8 cellular contexts compared by ENCODE assay signal in genomic region chr3:129315386-129315991, GRCh38. TPM values are rescaled to one million over a fixed set of nuclear protein-coding genes. Genes with fewer than 3 reads are reported as not detected.
DNase-seq lines count a peak whose midpoint lies in the region; ATAC-seq and TF ChIP-seq lines count a peak whose summit lies in the region.

No MANE protein-coding gene starts in this region.

- no peaks in the 10 kb centered on the region for H4K20me1 ChIP-seq in GM23338 (replicated peaks; ENCODE audit: insufficient read depth)

- H3K36me3 Mint-ChIP-seq in GM23338 (ENCODE audit: low read depth): peaks cover 4% of the 10 kb centered on the region; the same call in 2 of the 3 replicates
- H3K36me3 Mint-ChIP-seq in stimulated activated naive B cell treated with anti-CD40 and anti-IgM and Interleukin-4, amounts not matched to agents 10 μg/mL and 1 μg/mL and 100 μg/mL, for 72 hours: peaks cover 0 to 2% of the 10 kb centered on the region in 2 donors

- H3K4me2 ChIP-seq in GM23338: peak overlapping the region; percentile 95

- peaks cover 23% of the 10 kb centered on the region for H3K27me3 Mint-ChIP-seq in GM23338 (ENCODE audit: insufficient read depth, low read depth, poor library complexity)
- H3K27me3 Mint-ChIP-seq in stimulated activated naive B cell treated with anti-CD40 and anti-IgM and Interleukin-4, amounts not matched to agents 10 μg/mL and 1 μg/mL and 100 μg/mL, for 72 hours: peaks cover 18% of the 10 kb centered on the region in 2 donors

- TF ChIP-seq POLR2A in right lobe of liver (IDR thresholded peaks at IDR 0.05): no peak

- intact Hi-C loops in right lobe of liver (cut with DNase I): no loop called here

- H3K27ac ChIP-seq in GM23338 (ENCODE audit: low read depth): 0 out of 2 replicates have a peak overlapping the region, but pooled peaks have one; percentile 50
- peak overlapping the region; percentile 71 to 94 (median 80) for H3K27ac ChIP-seq in right lobe of liver

- peaks cover 11% of the 10 kb centered on the region; the same call in 1 of the 2 replicates for H3K36me3 ChIP-seq in BE2C
- no peaks in the 10 kb centered on the region for H3K36me3 ChIP-seq in GM23338 (ENCODE audit: insufficient read depth)
- H3K36me3 ChIP-seq in right lobe of liver: no peaks in the 10 kb centered on the region

- H3K27ac Mint-ChIP-seq in GM23338: peak overlapping the region; percentile 88; the same call in 1 of the 2 replicates
- peak overlapping the region; percentile 88 for H3K27ac Mint-ChIP-seq in stimulated activated naive B cell treated with anti-CD40 and anti-IgM and Interleukin-4, amounts not matched to agents 10 μg/mL and 1 μg/mL and 100 μg/mL, for 72 hours

- H3K9me3 ChIP-seq in BE2C (no peaks in the 10 kb centered on the region), right lobe of liver (no peaks in the 10 kb centered on the region)

- TF ChIP-seq CTCF in BE2C (IDR thresholded peaks at IDR 0.05; ENCODE audit: low read depth, low read length) (no peak), GM23338 (conservative IDR thresholded peaks at IDR 0.05; ENCODE audit: low read depth in 2 of 2) (no peak), right lobe of liver (IDR thresholded peaks at IDR 0.05) (no peak)

- ATAC-seq in GM23338 (peak; percentile 3; the same call in 2 of the 3 replicates), right lobe of liver (peak in 3 of 4 donors; percentile 2 to 16 (median 3))
- ATAC-seq in stimulated activated naive B cell treated with anti-CD40 and anti-IgM and Interleukin-4, amounts not matched to agents 10 μg/mL and 1 μg/mL and 100 μg/mL, for 72 hours (replicated peaks): peak; percentile 15 to 24

- no peaks in the 10 kb centered on the region for H3F3A ChIP-seq in GM23338 (replicated peaks; ENCODE audit: low read depth)

- DNase-seq in BE2C (no peak), GM23338 (ENCODE audit: low spot score) (peak; percentile 30), T-helper 2 cell (peak in 4 of 5 experiments; percentile 10 to 67 (median 29)), cerebellum (ENCODE audit: low spot score) (peak; percentile 29), right lobe of liver (peak in 1 of 3 donors; percentile 56), GOT3 (lab: John Stamatoyannopoulos, UW) (no peak), superior temporal gyrus (ENCODE audit: extremely low spot score) (no peak)
- no peak for DNase-seq in stimulated activated naive B cell treated with anti-CD40 and anti-IgM and Interleukin-4, amounts not matched to agents 10 μg/mL and 1 μg/mL and 100 μg/mL, for 72 hours

- H3K4me3 Mint-ChIP-seq in GM23338: peak overlapping the region; percentile 93
- H3K4me3 Mint-ChIP-seq in stimulated activated naive B cell treated with anti-CD40 and anti-IgM and Interleukin-4, amounts not matched to agents 10 μg/mL and 1 μg/mL and 100 μg/mL, for 72 hours: peak overlapping the region; percentile 91 to 99

- H3K4me1 Mint-ChIP-seq in GM23338: peaks cover 11% of the 10 kb centered on the region
- peaks cover 35 to 50% of the 10 kb centered on the region in 2 donors for H3K4me1 Mint-ChIP-seq in stimulated activated naive B cell treated with anti-CD40 and anti-IgM and Interleukin-4, amounts not matched to agents 10 μg/mL and 1 μg/mL and 100 μg/mL, for 72 hours

- peaks cover 14% of the 10 kb centered on the region for H3K4me1 ChIP-seq in BE2C
- H3K4me1 ChIP-seq in GM23338 (ENCODE audit: insufficient read depth): peaks cover 7% of the 10 kb centered on the region
- H3K4me1 ChIP-seq in right lobe of liver: peaks cover 0 to 20% (median 6%) of the 10 kb centered on the region in 4 donors

- no peak overlapping the region for H2AFZ ChIP-seq in GM23338

- H3K79me2 ChIP-seq in GM23338 (replicated peaks; ENCODE audit: insufficient read depth): peaks cover 11% of the 10 kb centered on the region

- WGBS in right lobe of liver (ENCODE audit: insufficient coverage, low coverage, low lambda C conversion rate, missing lambda C conversion rate): 1% methylated on average over 16 of the region's 64 CpGs

- H3K4me3 ChIP-seq in BE2C (ENCODE audit: low read depth, low read length) (peak overlapping the region; percentile 95), GM23338 (peak overlapping the region; percentile 97), right lobe of liver (peak overlapping the region; percentile 55 to 82 (median 62))

- H3K27me3 ChIP-seq in BE2C (no peaks in the 10 kb centered on the region), GM23338 (ENCODE audit: insufficient read depth) (no peaks in the 10 kb centered on the region), right lobe of liver (no peaks in the 10 kb centered on the region)

- H3K9me2 ChIP-seq in GM23338 (ENCODE audit: insufficient read depth): no peaks in the 10 kb centered on the region

- H3K9me3 Mint-ChIP-seq in GM23338: no peaks in the 10 kb centered on the region; the same call in 2 of the 3 replicates
- H3K9me3 Mint-ChIP-seq in stimulated activated naive B cell treated with anti-CD40 and anti-IgM and Interleukin-4, amounts not matched to agents 10 μg/mL and 1 μg/mL and 100 μg/mL, for 72 hours: no peaks in the 10 kb centered on the region

TF ChIP-seq in GM23338, 12 proteins besides CTCF, POLR2A, EP300 and RAD21 (continues in another document):
- TF ChIP-seq ZNF331 (CRISPR knock-in tag; IDR thresholded peaks at IDR 0.05; ENCODE audit: low read depth) (no peak), EZH2phosphoT487 (IDR thresholded peaks at IDR 0.05; ENCODE audit: unreplicated experiment) (no peak), REST (IDR thresholded peaks at IDR 0.05; ENCODE audit: unreplicated experiment) (no peak), CREB1 (CRISPR knock-in tag; IDR thresholded peaks at IDR 0.05; ENCODE audit: low read depth) (no peak), POLR2AphosphoS5 (IDR thresholded peaks at IDR 0.05; ENCODE audit: low read depth) (no peak; the same call in 1 of the 2 replicates), JUNB (IDR thresholded peaks at IDR 0.05; ENCODE audit: unreplicated experiment) (no peak), NANOG (IDR thresholded peaks at IDR 0.05; ENCODE audit: borderline replicate concordance) (no peak)

RNA-seq across cellular contexts. Expression of gene HMCES, which starts 36.8 kb away (rescaled TPM):
- polyA plus RNA-seq in BE2C (2012; ENCODE audit: insufficient read depth, insufficient read length, low read depth): 58.8 TPM
- 44.5 and 45.6 TPM in 2 replicates for total RNA-seq in GM23338 (2014; rRNA removed; shearing (Covaris generic))
- 35.3 and 36.5 TPM in 2 replicates for polyA plus RNA-seq in GM23338 (2016; fragmentation: Nextera tagmentation; extraction: Ambion mirVana)
- total RNA-seq in cerebellum (14.6 TPM), right lobe of liver (10 to 100 TPM; 17.4 to 36.9 (median 20.1) TPM)

Comparison
In these comparisons a context has a peak if more than half of its experiments do, and no peak if none do; other contexts are left out.
1. DNase-seq: peak in GM23338 (single experiment), T-helper 2 cell (4 of 5) and cerebellum (single experiment); none in BE2C (single experiment), stimulated activated naive B cell treated with anti-CD40 and anti-IgM and Interleukin-4, amounts not matched to agents 10 μg/mL and 1 μg/mL and 100 μg/mL, for 72 hours (single experiment), GOT3 (single experiment) and superior temporal gyrus (single experiment).
2. Peak in every context shown above with its lines, with median percentiles within 50 percentile points of each other: H3K4me3 ChIP-seq and ATAC-seq.